ENCODE assay signal across 29 cellular contexts in the genomic region with DNA sequence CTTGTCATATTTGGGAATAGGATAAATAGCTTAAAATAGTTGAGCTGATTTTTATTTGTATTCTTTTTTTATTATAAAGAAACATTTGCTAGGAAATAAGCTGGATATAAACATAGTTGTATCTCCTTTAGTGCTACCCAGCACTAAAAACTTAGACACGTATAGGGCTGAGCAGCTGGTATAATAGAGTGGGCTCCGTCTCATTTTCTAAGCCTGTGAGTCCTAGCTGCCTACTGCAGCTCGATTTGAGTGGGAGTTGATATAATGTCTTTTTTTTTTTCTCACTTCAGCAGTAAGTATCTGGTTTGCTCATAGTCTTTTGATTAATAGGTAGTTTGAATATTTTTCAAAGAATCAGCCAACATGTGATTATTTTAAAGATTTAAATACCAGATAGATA.
"Had no signal": no experiment of that assay in that cellular context is flagged by ENCODE, and none has a peak within 500 bp of the region (broad histone marks: within the 10 kb centered on the region; RNA-seq: fewer than 3 reads in every experiment).

No MANE protein-coding gene starts in this region.

- ATAC-seq: activated CD4-positive, alpha-beta T cell treated with anti-CD3 and anti-CD28 coated beads for 36 hours; activated CD8-positive, alpha-beta T cell treated with anti-CD3 and anti-CD28 coated beads for 36 hours; activated naive CD4-positive, alpha-beta T cell treated with anti-CD3 and anti-CD28 coated beads, Interleukin-2, amount 50 U/mL, for 72 hours; activated T-cell treated with anti-CD3 and anti-CD28 coated beads, Interleukin-2, amount 50 U/mL, for 4 hours; activated T-helper 17 cell treated with anti-CD3 and anti-CD28 coated beads, Interleukin-2, amount 50 U/mL, for 72 hours; foreskin keratinocyte; gastrocnemius medialis; heart left ventricle had no signal

- H3K27me3 Mint-ChIP-seq: activated CD4-positive, alpha-beta T cell treated with anti-CD3 and anti-CD28 coated beads for 36 hours; activated CD4-positive, alpha-beta T cell treated with anti-CD3 and anti-CD28 coated beads, Interleukin-2, amount 10 ng/mL, durations not matched to agents 24 days and 14 days; activated CD8-positive, alpha-beta T cell treated with anti-CD3 and anti-CD28 coated beads for 36 hours; activated naive CD8-positive, alpha-beta T cell treated with anti-CD3 and anti-CD28 coated beads, Interleukin-2, amount 10 ng/mL, durations not matched to agents 7 days and 5 days; activated T-helper 17 cell treated with anti-CD3 and anti-CD28 coated beads, Interleukin-2, amount 50 U/mL, for 72 hours; brain; dendritic cell treated with granulocyte-macrophage colony-stimulating factor and Interleukin-4, amounts not matched to agents 40 ng/mL and 50 ng/mL, for 4 days had no signal

- H3K4me1 Mint-ChIP-seq: activated naive CD8-positive, alpha-beta T cell treated with anti-CD3 and anti-CD28 coated beads, Interleukin-2, amount 10 ng/mL, durations not matched to agents 7 days and 5 days; brain had no signal

- H3K4me3 Mint-ChIP-seq: activated CD4-positive, alpha-beta T cell treated with anti-CD3 and anti-CD28 coated beads for 36 hours; activated CD4-positive, alpha-beta T cell treated with anti-CD3 and anti-CD28 coated beads, Interleukin-2, amount 10 ng/mL, durations not matched to agents 24 days and 14 days; activated CD8-positive, alpha-beta T cell treated with anti-CD3 and anti-CD28 coated beads for 36 hours; activated naive CD8-positive, alpha-beta T cell treated with anti-CD3 and anti-CD28 coated beads, Interleukin-2, amount 10 ng/mL, durations not matched to agents 7 days and 5 days; activated T-cell treated with anti-CD3 and anti-CD28 coated beads, Interleukin-2, amount 50 U/mL, for 4 hours; activated T-helper 17 cell treated with anti-CD3 and anti-CD28 coated beads, Interleukin-2, amount 50 U/mL, for 72 hours; brain; dendritic cell treated with granulocyte-macrophage colony-stimulating factor and Interleukin-4, amounts not matched to agents 40 ng/mL and 50 ng/mL, for 4 days had no signal

- H3K9me3 ChIP-seq: ascending aorta, breast epithelium, esophagus muscularis mucosa, gastrocnemius medialis, heart left ventricle had no signal

- DNase-seq: activated CD4-positive, alpha-beta T cell treated with anti-CD3 and anti-CD28 coated beads for 36 hours; activated CD4-positive, alpha-beta T cell treated with anti-CD3 and anti-CD28 coated beads, Interleukin-2, amount 10 ng/mL, durations not matched to agents 24 days and 14 days; activated CD4-positive, alpha-beta T cell treated with anti-CD3 and anti-CD28 coated beads, Interleukin-2, amount 50 U/mL, for 4 hours; activated CD4-positive, CD25-positive, alpha-beta regulatory T cell; activated CD4-positive, CD25-positive, alpha-beta regulatory T cell treated with anti-CD3 and anti-CD28 coated beads, Interleukin-2, amount 50 U/mL, for 72 hours; activated CD8-positive, alpha-beta memory T cell treated with anti-CD3 and anti-CD28 coated beads for 24 hours; activated CD8-positive, alpha-beta T cell treated with anti-CD3 and anti-CD28 coated beads for 36 hours; activated effector memory CD4-positive, alpha-beta T cell treated with Interleukin-2 at 50 U/mL for 16 hours; activated gamma-delta T cell treated with Interleukin-2 at 50 U/mL for 16 hours; activated naive CD4-positive, alpha-beta T cell treated with Interleukin-2 at 50 U/mL for 16 hours; activated naive CD8-positive, alpha-beta T cell treated with anti-CD3 and anti-CD28 coated beads, Interleukin-2, amount 10 ng/mL, durations not matched to agents 7 days and 5 days; activated T-cell treated with anti-CD3 and anti-CD28 coated beads, Interleukin-2, amount 50 U/mL, for 4 hours; central memory CD4-positive, alpha-beta T cell; dorsolateral prefrontal cortex; effector memory CD4-positive, alpha-beta T cell; erythroblast; foreskin keratinocyte; gastrocnemius medialis; glutamatergic neuron; heart left ventricle; T-helper 1 cell; T-helper 2 cell had no signal

- H3K27ac Mint-ChIP-seq: activated CD4-positive, alpha-beta T cell treated with anti-CD3 and anti-CD28 coated beads for 36 hours; activated CD4-positive, alpha-beta T cell treated with anti-CD3 and anti-CD28 coated beads, Interleukin-2, amount 10 ng/mL, durations not matched to agents 24 days and 14 days; activated CD8-positive, alpha-beta T cell treated with anti-CD3 and anti-CD28 coated beads for 36 hours; activated naive CD4-positive, alpha-beta T cell treated with anti-CD3 and anti-CD28 coated beads, Interleukin-2, amount 50 U/mL, for 72 hours; activated naive CD8-positive, alpha-beta T cell treated with anti-CD3 and anti-CD28 coated beads, Interleukin-2, amount 10 ng/mL, durations not matched to agents 7 days and 5 days; activated T-helper 17 cell treated with anti-CD3 and anti-CD28 coated beads, Interleukin-2, amount 50 U/mL, for 72 hours; brain; dendritic cell treated with granulocyte-macrophage colony-stimulating factor and Interleukin-4, amounts not matched to agents 40 ng/mL and 50 ng/mL, for 4 days had no signal

- H3K9me3 Mint-ChIP-seq: activated CD4-positive, alpha-beta T cell treated with anti-CD3 and anti-CD28 coated beads, Interleukin-2, amount 10 ng/mL, durations not matched to agents 24 days and 14 days; activated CD8-positive, alpha-beta T cell treated with anti-CD3 and anti-CD28 coated beads for 36 hours; activated naive CD4-positive, alpha-beta T cell treated with anti-CD3 and anti-CD28 coated beads, Interleukin-2, amount 50 U/mL, for 72 hours; activated naive CD8-positive, alpha-beta T cell treated with anti-CD3 and anti-CD28 coated beads, Interleukin-2, amount 10 ng/mL, durations not matched to agents 7 days and 5 days; activated T-cell treated with anti-CD3 and anti-CD28 coated beads, Interleukin-2, amount 50 U/mL, for 4 hours; activated T-helper 17 cell treated with anti-CD3 and anti-CD28 coated beads, Interleukin-2, amount 50 U/mL, for 72 hours; brain; dendritic cell treated with granulocyte-macrophage colony-stimulating factor and Interleukin-4, amounts not matched to agents 40 ng/mL and 50 ng/mL, for 4 days had no signal
